22 cellular contexts compared by ENCODE assay signal in genomic region chr2:142777742-142778141, GRCh38.
DNase-seq lines count a peak whose midpoint lies in the region; ATAC-seq and TF ChIP-seq lines count a peak whose summit lies in the region.
"Had no signal": no experiment of that assay in that cellular context is flagged by ENCODE, and none has a peak within 500 bp of the region (broad histone marks: within the 10 kb centered on the region; RNA-seq: fewer than 3 reads in every experiment).

No MANE protein-coding gene starts in this region.

- WGBS in endodermal cell (ENCODE audit: insufficient coverage in 1 of 2, insufficient read length in 1 of 2), 2 experiments: 100% methylated on average over 1 of the region's 2 CpGs; no CpG with 5 or more reads in 1 of the 2 experiments
- no CpG with 5 or more reads among the region's 2 CpGs for WGBS in mesendoderm (ENCODE audit: extremely low coverage, insufficient coverage, low lambda C conversion rate)

- TF ChIP-seq CTCF in WTC11 (IDR thresholded peaks at IDR 0.05) (no peak), endodermal cell (conservative IDR thresholded peaks at IDR 0.05) (peak; percentile 22), endothelial cell (IDR thresholded peaks at IDR 0.05; ENCODE audit: unreplicated experiment) (no peak)

- no peaks in the 10 kb centered on the region for H3K79me2 ChIP-seq in mesendoderm (ENCODE audit: control insufficient read depth, insufficient read depth, low read length)

- peak; percentile 55; the same call in 1 of the 2 replicates for ATAC-seq in WTC11
- ATAC-seq: GM12878 had no signal

- DNase-seq in WTC11 (ENCODE audit: low spot score) (no peak), endodermal cell (peak; percentile 52), mesendoderm (peak; percentile 26), AG08396 (ENCODE audit: low spot score) (no peak), endothelial cell (ENCODE audit: low spot score) (no peak), midbrain (lab: John Stamatoyannopoulos, UW) (no peak)
- DNase-seq: 8988T; BE2C; C1 segment of cervical spinal cord; CD4-positive, alpha-beta memory T cell; CD4-positive, CD25-positive, alpha-beta regulatory T cell; CD8-positive, alpha-beta memory T cell; COR-L47; DMS 273 treated with DMSO at 0.1 percent for 48 hours; DMS153; DMS79; DND-41; EL; GDM1 had no signal

- no peak overlapping the region for H3K23ac ChIP-seq in mesendoderm (ENCODE audit: low read length)

- H3K56ac ChIP-seq in mesendoderm (ENCODE audit: low read length): no peak overlapping the region

- POLR2A ChIA-PET in WTC11 (lab: Charles Lee): no interaction called here

- H2AK5ac ChIP-seq in mesendoderm (ENCODE audit: low read length): no peak overlapping the region

- H3K9me3 ChIP-seq in endodermal cell (ENCODE audit: control insufficient read depth, low read length): no peaks in the 10 kb centered on the region
- H3K9me3 ChIP-seq: BE2C, BLaER1 had no signal

- H3K27me3 Mint-ChIP-seq in WTC11 (ENCODE audit: low read depth): no peaks in the 10 kb centered on the region
- no peaks in the 10 kb centered on the region for H3K27me3 Mint-ChIP-seq in endodermal cell (ENCODE audit: insufficient read depth)
- peaks cover 1% of the 10 kb centered on the region for H3K27me3 Mint-ChIP-seq in endothelial cell (ENCODE audit: unreplicated experiment)
- H3K27me3 Mint-ChIP-seq: CD4-positive, alpha-beta memory T cell; CD4-positive, CD25-positive, alpha-beta regulatory T cell had no signal

- H3K36me3 ChIP-seq in endodermal cell (ENCODE audit: control insufficient read depth, insufficient read depth, low read length) (no peaks in the 10 kb centered on the region), mesendoderm (ENCODE audit: control insufficient read depth, insufficient read depth, low read length) (no peaks in the 10 kb centered on the region)
- H3K36me3 ChIP-seq: BE2C, BLaER1 had no signal

- H3K4me1 ChIP-seq in endodermal cell (ENCODE audit: control insufficient read depth, insufficient read depth, low read length) (no peaks in the 10 kb centered on the region), mesendoderm (ENCODE audit: control insufficient read depth, low read depth, low read length) (no peaks in the 10 kb centered on the region)
- H3K4me1 ChIP-seq: BE2C, BLaER1 had no signal

- H3K36me3 Mint-ChIP-seq in WTC11 (peaks cover 3% of the 10 kb centered on the region), endodermal cell (ENCODE audit: low read depth) (no peaks in the 10 kb centered on the region), endothelial cell (ENCODE audit: low read depth, unreplicated experiment) (no peaks in the 10 kb centered on the region)
- H3K36me3 Mint-ChIP-seq: CD14-positive monocyte; CD4-positive, alpha-beta memory T cell; CD4-positive, CD25-positive, alpha-beta regulatory T cell; CD8-positive, alpha-beta memory T cell had no signal

- no peak overlapping the region for H4K5ac ChIP-seq in mesendoderm (ENCODE audit: low read length)

- no peak overlapping the region for H3K18ac ChIP-seq in mesendoderm (ENCODE audit: low read length)

- H3K9ac ChIP-seq in endodermal cell (ENCODE audit: extremely low read depth, low read length, poor library complexity, severe bottlenecking): no peak overlapping the region
- no peak overlapping the region for H3K9ac ChIP-seq in mesendoderm (ENCODE audit: low read length)
- H3K9ac ChIP-seq: BLaER1 had no signal

- H3K9me3 Mint-ChIP-seq in WTC11: peaks cover 26% of the 10 kb centered on the region
- peaks cover 5% of the 10 kb centered on the region for H3K9me3 Mint-ChIP-seq in endodermal cell
- H3K9me3 Mint-ChIP-seq in endothelial cell (ENCODE audit: unreplicated experiment): no peaks in the 10 kb centered on the region

- no peak overlapping the region for H3K27ac ChIP-seq in endodermal cell (ENCODE audit: low read depth, low read length)
- no peak overlapping the region for H3K27ac ChIP-seq in mesendoderm (ENCODE audit: low read depth, low read length)
- H3K27ac ChIP-seq: BLaER1 had no signal

- H3K27me3 ChIP-seq in endodermal cell (ENCODE audit: control insufficient read depth, insufficient read depth, low read length, poor library complexity, severe bottlenecking) (no peaks in the 10 kb centered on the region), mesendoderm (ENCODE audit: insufficient read depth, low read length, poor library complexity) (no peaks in the 10 kb centered on the region)
- H3K27me3 ChIP-seq: BE2C, BLaER1 had no signal

- H2BK15ac ChIP-seq in mesendoderm (replicated peaks; ENCODE audit: low read depth): no peak overlapping the region

- CTCF ChIA-PET in WTC11 (lab: Charles Lee): no interaction called here

- H3K4me3 ChIP-seq in endodermal cell (ENCODE audit: low read length) (no peak overlapping the region), mesendoderm (ENCODE audit: low read length) (no peak overlapping the region)
- H3K4me3 ChIP-seq: BLaER1, GM12878 had no signal

- H2BK120ac ChIP-seq in mesendoderm (ENCODE audit: low read depth, low read length): no peak overlapping the region

- H3K4me1 Mint-ChIP-seq in WTC11 (no peaks in the 10 kb centered on the region), endodermal cell (no peaks in the 10 kb centered on the region), endothelial cell (ENCODE audit: unreplicated experiment) (no peaks in the 10 kb centered on the region)
- H3K4me1 Mint-ChIP-seq: CD14-positive monocyte; CD4-positive, alpha-beta memory T cell; CD4-positive, CD25-positive, alpha-beta regulatory T cell; CD8-positive, alpha-beta memory T cell had no signal

- H3K4me3 Mint-ChIP-seq in WTC11: no peak overlapping the region
- no peak overlapping the region for H3K4me3 Mint-ChIP-seq in endodermal cell
- no peak overlapping the region for H3K4me3 Mint-ChIP-seq in endothelial cell (ENCODE audit: unreplicated experiment)
- H3K4me3 Mint-ChIP-seq: CD14-positive monocyte; CD4-positive, alpha-beta memory T cell; CD4-positive, CD25-positive, alpha-beta regulatory T cell; CD8-positive, alpha-beta memory T cell had no signal

- H3K27ac Mint-ChIP-seq in WTC11 (no peak overlapping the region), endodermal cell (no peak overlapping the region), endothelial cell (ENCODE audit: unreplicated experiment) (no peak overlapping the region)
- H3K27ac Mint-ChIP-seq: CD14-positive monocyte; CD4-positive, alpha-beta memory T cell; CD4-positive, CD25-positive, alpha-beta regulatory T cell; CD8-positive, alpha-beta memory T cell had no signal

- H2BK5ac ChIP-seq in mesendoderm (ENCODE audit: low read length): no peak overlapping the region

- no peak overlapping the region for H3K4me2 ChIP-seq in mesendoderm (ENCODE audit: low read length)
- H3K4me2 ChIP-seq: BLaER1 had no signal

- H4K8ac ChIP-seq in mesendoderm (ENCODE audit: low read depth, low read length): no peak overlapping the region

- no peak overlapping the region for H3K4ac ChIP-seq in mesendoderm (ENCODE audit: low read depth, low read length)

- H3K79me1 ChIP-seq in mesendoderm (ENCODE audit: low read length): no peaks in the 10 kb centered on the region

TF ChIP-seq in WTC11, 78 proteins besides CTCF, POLR2A, EP300 and RAD21 (continues in another document):
- TF ChIP-seq E2F1 (CRISPR knock-in tag; IDR thresholded peaks at IDR 0.05) (no peak), RELA (CRISPR knock-in tag; IDR thresholded peaks at IDR 0.05; ENCODE audit: borderline replicate concordance) (no peak), CREM (CRISPR knock-in tag; IDR thresholded peaks at IDR 0.05) (no peak), PREB (CRISPR knock-in tag; IDR thresholded peaks at IDR 0.05; ENCODE audit: borderline replicate concordance) (no peak), MAX (CRISPR knock-in tag; IDR thresholded peaks at IDR 0.05) (no peak), HMGA2 (CRISPR knock-in tag; IDR thresholded peaks at IDR 0.05) (no peak)

Comparison
In these comparisons a context has a peak if more than half of its experiments do, and no peak if none do; other contexts are left out.
1. DNase-seq: peak in endodermal cell (single experiment) and mesendoderm (single experiment); none in WTC11 (single experiment), AG08396 (single experiment), endothelial cell (single experiment) and midbrain (single experiment).